In genomic region chr16:81765111-81765919, GRCh38 we compare ENCODE assay signal across 1 cellular context.
TF ChIP-seq lines count a peak whose summit lies in the region.

No MANE protein-coding gene starts in this region.

TF ChIP-seq in HepG2, 621 proteins besides CTCF, POLR2A, EP300 and RAD21 (continued from another document and continues in another):
- TF ChIP-seq RFX3 (CRISPR knock-in tag; IDR thresholded peaks at IDR 0.05) (no peak), PRDM4 (CRISPR knock-in tag; IDR thresholded peaks at IDR 0.05; ENCODE audit: borderline replicate concordance) (no peak), CENPX (CRISPR knock-in tag; IDR thresholded peaks at IDR 0.05) (no peak), ZNF790 (CRISPR knock-in tag; IDR thresholded peaks at IDR 0.05; ENCODE audit: borderline replicate concordance) (no peak), ZNF570 (CRISPR knock-in tag; IDR thresholded peaks at IDR 0.05; ENCODE audit: borderline replicate concordance) (no peak), ZFP91 (CRISPR knock-in tag; IDR thresholded peaks at IDR 0.05; ENCODE audit: borderline replicate concordance) (no peak), FOXP1 (IDR thresholded peaks at IDR 0.05) (0 out of 2 replicates have a peak, but pooled peaks have one; percentile 6), FOXP1 (CRISPR knock-in tag; IDR thresholded peaks at IDR 0.05) (no peak), DMAP1 (CRISPR knock-in tag; IDR thresholded peaks at IDR 0.05) (no peak), NFIB (CRISPR knock-in tag; IDR thresholded peaks at IDR 0.05; ENCODE audit: borderline replicate concordance) (no peak), ZFP41 (CRISPR knock-in tag; IDR thresholded peaks at IDR 0.05; ENCODE audit: borderline replicate concordance) (no peak), ZBTB7A (CRISPR knock-in tag; IDR thresholded peaks at IDR 0.05) (no peak), HNRNPH1 (optimal IDR thresholded peaks at IDR 0.05; ENCODE audit: low read depth, low read length) (no peak), MXI1 (IDR thresholded peaks at IDR 0.05; ENCODE audit: borderline replicate concordance, low read depth, low read length) (no peak), NCOA1 (CRISPR knock-in tag; IDR thresholded peaks at IDR 0.05) (no peak), RELA (CRISPR knock-in tag; IDR thresholded peaks at IDR 0.05) (no peak), MTERF4 (CRISPR knock-in tag; IDR thresholded peaks at IDR 0.05) (no peak), ARHGAP35 (CRISPR knock-in tag; IDR thresholded peaks at IDR 0.05; ENCODE audit: borderline replicate concordance) (no peak), SRSF4 (IDR thresholded peaks at IDR 0.05; ENCODE audit: low read depth, low read length, poor library complexity, severe bottlenecking) (no peak), REXO4 (CRISPR knock-in tag; IDR thresholded peaks at IDR 0.05; ENCODE audit: borderline replicate concordance) (no peak), ZNF782 (CRISPR knock-in tag; IDR thresholded peaks at IDR 0.05; ENCODE audit: borderline replicate concordance) (0 out of 2 replicates have a peak, but pooled peaks have one; percentile 60), ZC3H13 (CRISPR knock-in tag; IDR thresholded peaks at IDR 0.05) (no peak), IKZF4 (CRISPR knock-in tag; IDR thresholded peaks at IDR 0.05; ENCODE audit: borderline replicate concordance, low read depth, not compliant biosample characterization) (no peak), NONO (IDR thresholded peaks at IDR 0.05) (no peak), NONO (CRISPR knock-in tag; conservative IDR thresholded peaks at IDR 0.05) (no peak), ZNF343 (CRISPR knock-in tag; IDR thresholded peaks at IDR 0.05) (no peak), MYNN (CRISPR knock-in tag; IDR thresholded peaks at IDR 0.05; ENCODE audit: low read depth) (no peak), ZBTB25 (CRISPR knock-in tag; IDR thresholded peaks at IDR 0.05) (no peak), NFE2L1 (CRISPR knock-in tag; IDR thresholded peaks at IDR 0.05; ENCODE audit: borderline replicate concordance) (0 out of 2 replicates have a peak, but pooled peaks have one; percentile 53), ZNF724P (CRISPR knock-in tag; IDR thresholded peaks at IDR 0.05; ENCODE audit: borderline replicate concordance) (peak; percentile 61; the same call in 1 of the 2 replicates), GTF3A (CRISPR knock-in tag; conservative IDR thresholded peaks at IDR 0.05) (no peak), ZNF629 (CRISPR knock-in tag; conservative IDR thresholded peaks at IDR 0.05) (no peak), RBM39 (IDR thresholded peaks at IDR 0.05; ENCODE audit: low read depth, low read length, poor library complexity, severe bottlenecking) (no peak), CAMTA2 (CRISPR knock-in tag; IDR thresholded peaks at IDR 0.05; ENCODE audit: borderline replicate concordance) (no peak), ZNF12 (CRISPR knock-in tag; IDR thresholded peaks at IDR 0.05) (peak; percentile 91), ZNF772 (CRISPR knock-in tag; IDR thresholded peaks at IDR 0.05) (no peak), FOXJ3 (CRISPR knock-in tag; IDR thresholded peaks at IDR 0.05; ENCODE audit: borderline replicate concordance) (no peak), ZNF556 (CRISPR knock-in tag; IDR thresholded peaks at IDR 0.05; ENCODE audit: borderline replicate concordance) (no peak), HNRNPK (IDR thresholded peaks at IDR 0.05; ENCODE audit: low read depth, low read length, poor library complexity, severe bottlenecking) (no peak), JDP2 (CRISPR knock-in tag; IDR thresholded peaks at IDR 0.05; ENCODE audit: borderline replicate concordance) (no peak), GPBP1L1 (CRISPR knock-in tag; IDR thresholded peaks at IDR 0.05) (no peak), NFE2L2 (IDR thresholded peaks at IDR 0.05; ENCODE audit: low read length) (no peak), JUN (CRISPR knock-in tag; IDR thresholded peaks at IDR 0.05) (no peak), SP140L (CRISPR knock-in tag; IDR thresholded peaks at IDR 0.05; ENCODE audit: borderline replicate concordance) (no peak), ZNF883 (CRISPR knock-in tag; IDR thresholded peaks at IDR 0.05; ENCODE audit: not compliant biosample characterization) (peak; percentile 31), ZNF256 (CRISPR knock-in tag; conservative IDR thresholded peaks at IDR 0.05) (no peak), ATAD3A (CRISPR knock-in tag; IDR thresholded peaks at IDR 0.05) (no peak), KDM6A (CRISPR knock-in tag; IDR thresholded peaks at IDR 0.05; ENCODE audit: low read depth) (no peak), HDAC1 (CRISPR knock-in tag; IDR thresholded peaks at IDR 0.05) (no peak), ZNF615 (CRISPR knock-in tag; IDR thresholded peaks at IDR 0.05; ENCODE audit: borderline replicate concordance) (no peak)
- TF ChIP-seq, protein P1, sequence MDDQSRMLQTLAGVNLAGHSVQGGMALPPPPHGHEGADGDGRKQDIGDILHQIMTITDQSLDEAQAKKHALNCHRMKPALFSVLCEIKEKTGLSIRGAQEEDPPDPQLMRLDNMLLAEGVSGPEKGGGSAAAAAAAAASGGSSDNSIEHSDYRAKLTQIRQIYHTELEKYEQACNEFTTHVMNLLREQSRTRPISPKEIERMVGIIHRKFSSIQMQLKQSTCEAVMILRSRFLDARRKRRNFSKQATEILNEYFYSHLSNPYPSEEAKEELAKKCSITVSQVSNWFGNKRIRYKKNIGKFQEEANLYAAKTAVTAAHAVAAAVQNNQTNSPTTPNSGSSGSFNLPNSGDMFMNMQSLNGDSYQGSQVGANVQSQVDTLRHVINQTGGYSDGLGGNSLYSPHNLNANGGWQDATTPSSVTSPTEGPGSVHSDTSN (CRISPR knock-in tag; IDR thresholded peaks at IDR 0.05; ENCODE audit: borderline replicate concordance), result no peak
- TF ChIP-seq, protein P2, sequence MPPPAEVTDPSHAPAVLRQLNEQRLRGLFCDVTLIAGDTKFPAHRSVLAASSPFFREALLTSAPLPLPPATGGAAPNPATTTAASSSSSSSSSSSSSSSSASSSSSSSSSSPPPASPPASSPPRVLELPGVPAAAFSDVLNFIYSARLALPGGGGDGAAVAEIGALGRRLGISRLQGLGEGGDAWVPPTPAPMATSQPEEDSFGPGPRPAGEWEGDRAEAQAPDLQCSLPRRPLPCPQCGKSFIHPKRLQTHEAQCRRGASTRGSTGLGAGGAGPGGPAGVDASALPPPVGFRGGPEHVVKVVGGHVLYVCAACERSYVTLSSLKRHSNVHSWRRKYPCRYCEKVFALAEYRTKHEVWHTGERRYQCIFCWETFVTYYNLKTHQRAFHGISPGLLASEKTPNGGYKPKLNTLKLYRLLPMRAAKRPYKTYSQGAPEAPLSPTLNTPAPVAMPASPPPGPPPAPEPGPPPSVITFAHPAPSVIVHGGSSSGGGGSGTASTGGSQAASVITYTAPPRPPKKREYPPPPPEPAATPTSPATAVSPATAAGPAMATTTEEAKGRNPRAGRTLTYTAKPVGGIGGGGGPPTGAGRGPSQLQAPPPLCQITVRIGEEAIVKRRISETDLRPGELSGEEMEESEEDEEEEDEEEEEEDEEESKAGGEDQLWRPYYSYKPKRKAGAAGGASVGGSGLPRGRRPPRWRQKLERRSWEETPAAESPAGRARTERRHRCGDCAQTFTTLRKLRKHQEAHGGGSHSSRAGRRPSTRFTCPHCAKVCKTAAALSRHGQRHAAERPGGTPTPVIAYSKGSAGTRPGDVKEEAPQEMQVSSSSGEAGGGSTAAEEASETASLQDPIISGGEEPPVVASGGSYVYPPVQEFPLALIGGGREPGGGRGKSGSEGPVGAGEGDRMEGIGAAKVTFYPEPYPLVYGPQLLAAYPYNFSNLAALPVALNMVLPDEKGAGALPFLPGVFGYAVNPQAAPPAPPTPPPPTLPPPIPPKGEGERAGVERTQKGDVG (CRISPR knock-in tag; IDR thresholded peaks at IDR 0.05; ENCODE audit: borderline replicate concordance), result no peak; the same call in 1 of the 2 replicates
- TF ChIP-seq, protein P3, sequence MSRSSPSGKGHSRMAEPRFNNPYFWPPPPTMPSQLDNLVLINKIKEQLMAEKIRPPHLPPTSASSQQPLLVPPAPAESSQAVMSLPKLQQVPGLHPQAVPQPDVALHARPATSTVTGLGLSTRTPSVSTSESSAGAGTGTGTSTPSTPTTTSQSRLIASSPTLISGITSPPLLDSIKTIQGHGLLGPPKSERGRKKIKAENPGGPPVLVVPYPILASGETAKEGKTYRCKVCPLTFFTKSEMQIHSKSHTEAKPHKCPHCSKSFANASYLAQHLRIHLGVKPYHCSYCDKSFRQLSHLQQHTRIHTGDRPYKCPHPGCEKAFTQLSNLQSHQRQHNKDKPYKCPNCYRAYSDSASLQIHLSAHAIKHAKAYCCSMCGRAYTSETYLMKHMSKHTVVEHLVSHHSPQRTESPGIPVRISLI (CRISPR knock-in tag; IDR thresholded peaks at IDR 0.05; ENCODE audit: borderline replicate concordance), result no peak
- TF ChIP-seq, protein P4, sequence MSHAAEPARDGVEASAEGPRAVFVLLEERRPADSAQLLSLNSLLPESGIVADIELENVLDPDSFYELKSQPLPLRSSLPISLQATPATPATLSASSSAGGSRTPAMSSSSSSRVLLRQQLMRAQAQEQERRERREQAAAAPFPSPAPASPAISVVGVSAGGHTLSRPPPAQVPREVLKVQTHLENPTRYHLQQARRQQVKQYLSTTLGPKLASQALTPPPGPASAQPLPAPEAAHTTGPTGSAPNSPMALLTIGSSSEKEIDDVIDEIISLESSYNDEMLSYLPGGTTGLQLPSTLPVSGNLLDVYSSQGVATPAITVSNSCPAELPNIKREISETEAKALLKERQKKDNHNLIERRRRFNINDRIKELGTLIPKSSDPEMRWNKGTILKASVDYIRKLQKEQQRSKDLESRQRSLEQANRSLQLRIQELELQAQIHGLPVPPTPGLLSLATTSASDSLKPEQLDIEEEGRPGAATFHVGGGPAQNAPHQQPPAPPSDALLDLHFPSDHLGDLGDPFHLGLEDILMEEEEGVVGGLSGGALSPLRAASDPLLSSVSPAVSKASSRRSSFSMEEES (CRISPR knock-in tag; IDR thresholded peaks at IDR 0.05), result no peak
